Comparison of ENCODE assay signal across 7 cellular contexts in the genomic region with DNA sequence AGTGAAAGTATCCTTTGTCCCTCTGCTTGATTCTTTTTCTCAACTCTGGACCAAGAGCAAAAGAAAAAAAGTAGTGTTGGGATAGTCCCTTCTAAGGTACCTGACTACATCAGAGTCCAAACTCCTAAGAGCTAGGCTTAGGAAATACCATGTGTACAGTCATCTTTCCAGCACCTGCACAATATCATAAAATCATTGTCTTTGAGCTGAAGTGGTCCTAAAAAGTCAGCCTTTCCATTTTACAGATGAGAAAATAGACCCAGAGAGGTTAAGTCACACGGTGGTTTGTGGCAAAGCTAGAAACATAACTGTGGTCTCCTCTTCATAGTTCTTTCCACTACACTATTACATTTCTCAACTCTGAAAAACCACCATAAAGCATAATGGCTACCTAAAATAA. TPM values are rescaled to one million over a fixed set of nuclear protein-coding genes. Genes with fewer than 3 reads are reported as not detected.
A peak's percentile ranks its signal among the peaks of the same experiment; 100 is the strongest.
DNase-seq lines count a peak whose midpoint lies in the region; ATAC-seq and TF ChIP-seq lines count a peak whose summit lies in the region.
"Not testable (repeated sequence)": the region's sequence is repeated elsewhere in the genome, so short reads cannot be mapped to it uniquely, and the experiment has no call there.

No MANE protein-coding gene starts in this region.

- not testable (repeated sequence) for H3K9me3 ChIP-seq in PC-3 (ENCODE audit: low read length)

- H3K36me3 Mint-ChIP-seq in activated CD8-positive, alpha-beta memory T cell treated with anti-CD3 and anti-CD28 coated beads, Interleukin-2, amount 10 ng/mL, durations not matched to agents 7 days and 5 days; activated naive CD8-positive, alpha-beta T cell treated with anti-CD3 and anti-CD28 coated beads, Interleukin-2, amount 10 ng/mL, durations not matched to agents 7 days and 5 days; natural killer cell: not testable (repeated sequence)

- not testable (repeated sequence) for TF ChIP-seq CTCF in PC-3 (conservative IDR thresholded peaks at IDR 0.05; ENCODE audit: low read depth, low read length); natural killer cell (IDR thresholded peaks at IDR 0.05)

- H3K9me2 ChIP-seq in PC-3 (replicated peaks; ENCODE audit: low read length): not testable (repeated sequence)

- CTCF ChIA-PET in PC-3 (lab: Charles Lee); activated CD8-positive, alpha-beta memory T cell treated with anti-CD3 and anti-CD28 coated beads, Interleukin-2, amount 10 ng/mL, durations not matched to agents 7 days and 5 days (lab: Charles Lee): not testable (repeated sequence)

- not testable (repeated sequence) for H3K36me3 ChIP-seq in PC-3 (ENCODE audit: low read depth, low read length)

- H3F3A ChIP-seq in PC-3 (ENCODE audit: low read length, unreplicated experiment): not testable (repeated sequence)

- not testable (repeated sequence) for H4K20me1 ChIP-seq in PC-3 (ENCODE audit: low read length)

- not testable (repeated sequence) for H3K4me1 Mint-ChIP-seq in activated CD8-positive, alpha-beta memory T cell treated with anti-CD3 and anti-CD28 coated beads, Interleukin-2, amount 10 ng/mL, durations not matched to agents 7 days and 5 days; activated naive CD8-positive, alpha-beta T cell treated with anti-CD3 and anti-CD28 coated beads, Interleukin-2, amount 10 ng/mL, durations not matched to agents 7 days and 5 days; natural killer cell

- peak; percentile 61 for ATAC-seq in GM21423 (IDR thresholded peaks at IDR 0.05; ENCODE audit: unreplicated experiment)
- ATAC-seq in HG02870 (IDR thresholded peaks at IDR 0.05; ENCODE audit: unreplicated experiment): peak; percentile 61
- ATAC-seq in PC-3: not testable (repeated sequence)
- peak; percentile 80 for ATAC-seq in activated CD8-positive, alpha-beta memory T cell treated with anti-CD3 and anti-CD28 coated beads, Interleukin-2, amount 10 ng/mL, durations not matched to agents 7 days and 5 days
- ATAC-seq in activated naive CD8-positive, alpha-beta T cell treated with anti-CD3 and anti-CD28 coated beads, Interleukin-2, amount 10 ng/mL, durations not matched to agents 7 days and 5 days (ENCODE audit: low read depth): peak; percentile 77
- ATAC-seq in natural killer cell: peak; percentile 69 to 96 (median 80)
- peak; percentile 96 for ATAC-seq in stimulated activated naive CD8-positive, alpha-beta T cell treated with anti-CD3 and anti-CD28 coated beads, Interleukin-15, Interleukin-2, amounts not matched to agents 100 U/mL and 50 U/mL, for 24 hours

- not testable (repeated sequence) for H2AFZ ChIP-seq in PC-3 (ENCODE audit: low read length)

- not testable (repeated sequence) for H3K9ac ChIP-seq in PC-3 (ENCODE audit: low read length)

- TSS peak; percentile 11 for BruUV-seq in PC-3 (replicated peaks; lab: Mats Ljungman, UMichigan)

- H3K4me3 Mint-ChIP-seq in activated CD8-positive, alpha-beta memory T cell treated with anti-CD3 and anti-CD28 coated beads, Interleukin-2, amount 10 ng/mL, durations not matched to agents 7 days and 5 days; activated naive CD8-positive, alpha-beta T cell treated with anti-CD3 and anti-CD28 coated beads, Interleukin-2, amount 10 ng/mL, durations not matched to agents 7 days and 5 days; natural killer cell: not testable (repeated sequence)

- not testable (repeated sequence) for H3K27ac Mint-ChIP-seq in activated CD8-positive, alpha-beta memory T cell treated with anti-CD3 and anti-CD28 coated beads, Interleukin-2, amount 10 ng/mL, durations not matched to agents 7 days and 5 days; activated naive CD8-positive, alpha-beta T cell treated with anti-CD3 and anti-CD28 coated beads, Interleukin-2, amount 10 ng/mL, durations not matched to agents 7 days and 5 days; natural killer cell

- H3K4me1 ChIP-seq in PC-3 (ENCODE audit: insufficient read depth, low read length): not testable (repeated sequence)

- H3K9me3 Mint-ChIP-seq in activated CD8-positive, alpha-beta memory T cell treated with anti-CD3 and anti-CD28 coated beads, Interleukin-2, amount 10 ng/mL, durations not matched to agents 7 days and 5 days (ENCODE audit: low read depth); activated naive CD8-positive, alpha-beta T cell treated with anti-CD3 and anti-CD28 coated beads, Interleukin-2, amount 10 ng/mL, durations not matched to agents 7 days and 5 days; natural killer cell: not testable (repeated sequence)

- H3K4me2 ChIP-seq in PC-3 (ENCODE audit: low read length): not testable (repeated sequence)

- intact Hi-C loops in PC-3 (cut with micrococcal nuclease); natural killer cell (cut with micrococcal nuclease): not testable (repeated sequence)

- POLR2A ChIA-PET in PC-3 (lab: Charles Lee; ENCODE audit: unreplicated experiment); activated naive CD8-positive, alpha-beta T cell treated with anti-CD3 and anti-CD28 coated beads, Interleukin-2, amount 10 ng/mL, durations not matched to agents 7 days and 5 days (lab: Charles Lee): not testable (repeated sequence)

- H3K4me3 ChIP-seq in PC-3 (ENCODE audit: low read length): not testable (repeated sequence)

- H3K27me3 ChIP-seq in PC-3 (ENCODE audit: low read length): not testable (repeated sequence)

- not testable (repeated sequence) for DNase-seq in PC-3; activated CD8-positive, alpha-beta memory T cell treated with anti-CD3 and anti-CD28 coated beads, Interleukin-2, amount 10 ng/mL, durations not matched to agents 7 days and 5 days; activated naive CD8-positive, alpha-beta T cell treated with anti-CD3 and anti-CD28 coated beads, Interleukin-2, amount 10 ng/mL, durations not matched to agents 7 days and 5 days; natural killer cell; stimulated activated naive CD8-positive, alpha-beta T cell treated with anti-CD3 and anti-CD28 coated beads, Interleukin-15, Interleukin-2, amounts not matched to agents 100 U/mL and 50 U/mL, for 24 hours

- not testable (repeated sequence) for H3K27ac ChIP-seq in PC-3 (ENCODE audit: low read length)

- not testable (repeated sequence) for H3K79me2 ChIP-seq in PC-3 (ENCODE audit: low read length)

- H3K27me3 Mint-ChIP-seq in activated CD8-positive, alpha-beta memory T cell treated with anti-CD3 and anti-CD28 coated beads, Interleukin-2, amount 10 ng/mL, durations not matched to agents 7 days and 5 days; activated naive CD8-positive, alpha-beta T cell treated with anti-CD3 and anti-CD28 coated beads, Interleukin-2, amount 10 ng/mL, durations not matched to agents 7 days and 5 days; natural killer cell (ENCODE audit: low read depth in 2 of 2): not testable (repeated sequence)

RNA-seq across cellular contexts. Expression of a gene that starts 38.4 kb away (rescaled TPM):
- total RNA-seq in PC-3 (2014; rRNA removed): 17.8 and 23.4 TPM in 2 replicates
- 10 to 100 TPM; 24.1 to 33.8 TPM for total RNA-seq in activated CD8-positive, alpha-beta memory T cell treated with anti-CD3 and anti-CD28 coated beads, Interleukin-2, amount 10 ng/mL, durations not matched to agents 7 days and 5 days
- 10 to 100 TPM; 27.1 to 32.1 TPM for total RNA-seq in activated naive CD8-positive, alpha-beta T cell treated with anti-CD3 and anti-CD28 coated beads, Interleukin-2, amount 10 ng/mL, durations not matched to agents 7 days and 5 days
- 10 to 100 TPM; 18.5 to 28.4 (median 24.5) TPM for total RNA-seq in natural killer cell
